In genomic region chr15:69668049-69668705, GRCh38 we compare ENCODE assay signal across 10 cellular contexts.
A peak's percentile ranks its signal among the peaks of the same experiment; 100 is the strongest.
DNase-seq lines count a peak whose midpoint lies in the region; ATAC-seq, FAIRE-seq and TF ChIP-seq lines count a peak whose summit lies in the region.
"Had no signal": no experiment of that assay in that cellular context is flagged by ENCODE, and none has a peak within 500 bp of the region (broad histone marks: within the 10 kb centered on the region; RNA-seq: fewer than 3 reads in every experiment).

No MANE protein-coding gene starts in this region.

- intact Hi-C loops in naive thymus-derived CD4-positive, alpha-beta T cell (cut with micrococcal nuclease), result loop anchor here in 1 of 2 donors (2.0 kb wide), 1 partner anchor 47 kb away; no protein-coding TSS in a partner anchor

- CTCF ChIA-PET in naive thymus-derived CD4-positive, alpha-beta T cell (lab: Charles Lee), result interaction anchor here (1.0 kb wide), 1 partner anchor 57 kb away, joined by 3 read pairs; no protein-coding TSS in a partner anchor
- CTCF ChIA-PET in RWPE1 (lab: Yijun Ruan, JAX), result no interaction called here

- H3K27ac ChIP-seq in HL-60 (replicated peaks) (peak overlapping the region; percentile 55), RWPE1 (no peak overlapping the region)
- no peak overlapping the region for H3K27ac ChIP-seq in naive thymus-derived CD4-positive, alpha-beta T cell (ENCODE audit: low read depth, low read length)

- H3K4me3 ChIP-seq in HL-60 (replicated peaks; ENCODE audit: insufficient read depth, low read length), result no peak overlapping the region
- H3K4me3 ChIP-seq in naive thymus-derived CD4-positive, alpha-beta T cell (ENCODE audit: low read length), result no peak overlapping the region
- H3K4me3 ChIP-seq: tibial artery had no signal

- no peaks in the 10 kb centered on the region for H3K27me3 ChIP-seq in HL-60 (ENCODE audit: insufficient read depth, poor library complexity, severe bottlenecking)
- no peaks in the 10 kb centered on the region for H3K27me3 ChIP-seq in naive thymus-derived CD4-positive, alpha-beta T cell (ENCODE audit: control insufficient read depth in 2 of 2, insufficient read depth in 2 of 2, low read length in 2 of 2)
- H3K27me3 ChIP-seq: tibial artery had no signal

- H3K36me3 Mint-ChIP-seq in T-helper 17 cell (ENCODE audit: low read depth), result no peaks in the 10 kb centered on the region
- H3K36me3 Mint-ChIP-seq in naive thymus-derived CD4-positive, alpha-beta T cell, result no peaks in the 10 kb centered on the region

- no peak for TF ChIP-seq CTCF in HL-60 (IDR thresholded peaks at IDR 0.05; ENCODE audit: insufficient read depth, low read length)
- no peak for TF ChIP-seq CTCF in RWPE1 (conservative IDR thresholded peaks at IDR 0.05; ENCODE audit: low read depth)

- H3K27ac Mint-ChIP-seq in T-helper 17 cell, result peak overlapping the region; percentile 4
- H3K27ac Mint-ChIP-seq in naive thymus-derived CD4-positive, alpha-beta T cell, result peak overlapping the region in 1 of 9 donors; percentile 32

- no peak overlapping the region for H3K4me3 Mint-ChIP-seq in T-helper 17 cell
- peak overlapping the region in 1 of 10 donors; percentile 47 for H3K4me3 Mint-ChIP-seq in naive thymus-derived CD4-positive, alpha-beta T cell

- peaks cover 26% of the 10 kb centered on the region for H3K4me1 Mint-ChIP-seq in T-helper 17 cell
- H3K4me1 Mint-ChIP-seq in naive thymus-derived CD4-positive, alpha-beta T cell, result peaks cover 14 to 38% (median 34%) of the 10 kb centered on the region in 7 donors

- POLR2A ChIA-PET in naive thymus-derived CD4-positive, alpha-beta T cell (lab: Charles Lee), result interaction anchor here (1.0 kb wide), 1 partner anchor 11 kb away, joined by 4 read pairs; no protein-coding TSS in a partner anchor
- POLR2A ChIA-PET in RWPE1 (lab: Yijun Ruan, JAX; ENCODE audit: low non-redundant PET), result no interaction called here

- TF ChIP-seq POLR2A in GM12891 (IDR thresholded peaks at IDR 0.05; ENCODE audit: low read depth, low read length), result no peak

- FAIRE-seq in GM12891 (lab: Jason Lieb, UNC), result peak; percentile 87
- FAIRE-seq: colon had no signal

- H3K36me3 ChIP-seq in naive thymus-derived CD4-positive, alpha-beta T cell (ENCODE audit: control insufficient read depth in 2 of 3, insufficient read depth in 3 of 3, low read length in 3 of 3), result no peaks in the 10 kb centered on the region
- H3K36me3 ChIP-seq: tibial artery had no signal

- H3K9me3 Mint-ChIP-seq in naive thymus-derived CD4-positive, alpha-beta T cell, result peaks cover 0 to 1% (median 0%) of the 10 kb centered on the region in 11 donors

- peaks cover 20 to 50% of the 10 kb centered on the region in 2 donors for H3K4me1 ChIP-seq in naive thymus-derived CD4-positive, alpha-beta T cell (ENCODE audit: control insufficient read depth in 2 of 2, insufficient read depth in 2 of 2, low read length in 2 of 2)

- no peaks in the 10 kb centered on the region for H3K27me3 Mint-ChIP-seq in T-helper 17 cell
- peaks cover 0 to 8% (median 0%) of the 10 kb centered on the region in 5 donors for H3K27me3 Mint-ChIP-seq in naive thymus-derived CD4-positive, alpha-beta T cell

- H3K9me3 ChIP-seq in T-helper 17 cell (ENCODE audit: control insufficient read depth, low read length, poor library complexity, severe bottlenecking), result no peaks in the 10 kb centered on the region
- H3K9me3 ChIP-seq in naive thymus-derived CD4-positive, alpha-beta T cell (ENCODE audit: control insufficient read depth in 2 of 3, low read length in 3 of 3), result no peaks in the 10 kb centered on the region
- H3K9me3 ChIP-seq: tibial artery had no signal

- peak; percentile 22 for ATAC-seq in T-helper 17 cell
- peak; percentile 9 for ATAC-seq in naive thymus-derived CD4-positive, alpha-beta T cell

- no peak for DNase-seq in GM12891 (ENCODE audit: insufficient read length, low spot score)
- peak; percentile 26 to 43 for DNase-seq in HL-60 (ENCODE audit: low read depth in 1 of 2, low spot score in 1 of 2)
- DNase-seq in T-helper 17 cell, result no peak
- no peak for DNase-seq in naive thymus-derived CD4-positive, alpha-beta T cell
- no peak for DNase-seq in HPDE6-E6E7 (ENCODE audit: extremely low spot score)
- DNase-seq in hepatic stellate cell (ENCODE audit: low spot score), result no peak
- no peak for DNase-seq in RWPE1 (ENCODE audit: low spot score)
- DNase-seq: Karpas-422 had no signal

TF ChIP-seq in GM12891, 5 proteins besides CTCF, POLR2A, EP300 and RAD21:
- TF ChIP-seq PAX5 (IDR thresholded peaks at IDR 0.05; ENCODE audit: insufficient read depth, low read length, severe bottlenecking) (no peak), SPI1 (IDR thresholded peaks at IDR 0.05; ENCODE audit: low read depth, low read length) (no peak), TAF1 (IDR thresholded peaks at IDR 0.05; ENCODE audit: low read depth, low read length) (no peak), POLR2AphosphoS5 (IDR thresholded peaks at IDR 0.05; ENCODE audit: low read depth, low read length) (no peak), POU2F2 (IDR thresholded peaks at IDR 0.05; ENCODE audit: low read depth, low read length) (no peak)

Comparison
In these comparisons a context has a peak if more than half of its experiments do, and no peak if none do; other contexts are left out.
1. DNase-seq: peak in HL-60 (2 of 2); none in GM12891 (single experiment), T-helper 17 cell (0 of 3), naive thymus-derived CD4-positive, alpha-beta T cell (0 of 9), HPDE6-E6E7 (single experiment), hepatic stellate cell (single experiment) and RWPE1 (single experiment).